ENCODE assay signal across 9 cellular contexts in the genomic region with DNA sequence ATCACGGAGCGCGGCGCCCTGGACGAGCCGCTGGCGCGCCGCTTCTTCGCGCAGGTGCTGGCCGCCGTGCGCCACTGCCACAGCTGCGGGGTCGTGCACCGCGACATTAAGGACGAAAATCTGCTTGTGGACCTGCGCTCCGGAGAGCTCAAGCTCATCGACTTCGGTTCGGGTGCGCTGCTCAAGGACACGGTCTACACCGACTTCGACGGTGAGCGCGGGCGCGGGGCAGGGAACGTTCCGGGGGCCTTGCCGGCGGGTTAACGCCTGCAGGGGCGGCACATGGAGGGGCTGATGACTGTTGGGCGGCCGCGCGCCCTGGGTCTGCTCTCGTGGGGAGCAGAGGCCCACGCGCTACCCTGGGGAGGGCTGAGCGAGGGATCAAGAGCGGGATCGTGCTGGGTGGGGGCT. TPM values are rescaled to one million over a fixed set of nuclear protein-coding genes. Genes with fewer than 3 reads are reported as not detected.
DNase-seq lines count a peak whose midpoint lies in the region; ATAC-seq and TF ChIP-seq lines count a peak whose summit lies in the region.
"Had no signal": no experiment of that assay in that cellular context is flagged by ENCODE, and none has a peak within 500 bp of the region (broad histone marks: within the 10 kb centered on the region; RNA-seq: fewer than 3 reads in every experiment).

No MANE protein-coding gene starts in this region.

- peaks cover 46% of the 10 kb centered on the region for H3K4me1 ChIP-seq in psoas muscle

- 2 to 7% (median 5%) methylated on average over 49 of the region's 49 CpGs for WGBS in psoas muscle, 3 donors

- intact Hi-C loops in psoas muscle (cut with DNase I), result loop anchor here (2.0 kb wide), 2 partner anchors 25 to 27 kb away; no protein-coding TSS in a partner anchor

- peaks cover 24% of the 10 kb centered on the region for H3K4me1 Mint-ChIP-seq in T-helper 17 cell

- H3K36me3 ChIP-seq in psoas muscle (ENCODE audit: insufficient read depth in 1 of 2, low read depth in 1 of 2), result peaks cover 9 to 23% of the 10 kb centered on the region in 2 donors

- ATAC-seq in T-helper 17 cell (no peak), psoas muscle (no peak), GM19463 (IDR thresholded peaks at IDR 0.05; ENCODE audit: unreplicated experiment) (no peak), HG02852 (IDR thresholded peaks at IDR 0.05; ENCODE audit: unreplicated experiment) (no peak)

- DNase-seq in GM12864 (ENCODE audit: low read depth), result no peak
- DNase-seq in T-helper 17 cell, result no peak
- DNase-seq in fibroblast of pulmonary artery (ENCODE audit: low read depth), result peak; percentile 30
- DNase-seq in psoas muscle, result peak in 1 of 2 donors; percentile 64
- no peak for DNase-seq in AG08395 (ENCODE audit: low spot score)
- DNase-seq in erythroblast (lab: John Stamatoyannopoulos, UW), result no peak

- H3K27me3 ChIP-seq in psoas muscle (ENCODE audit: insufficient read depth in 3 of 3, low read length in 2 of 3), result no peaks in the 10 kb centered on the region

- no peak for TF ChIP-seq POLR2A in erythroblast (IDR thresholded peaks at IDR 0.05; ENCODE audit: low read length)

- peak overlapping the region; percentile 95 for H3K4me3 ChIP-seq in GM12864 (ENCODE audit: low read depth, low read length)
- H3K4me3 ChIP-seq in fibroblast of pulmonary artery (replicated peaks; ENCODE audit: low read depth, low read length), result peak overlapping the region; percentile 82
- H3K4me3 ChIP-seq in psoas muscle, result peak overlapping the region; percentile 86

- H3K27ac Mint-ChIP-seq in T-helper 17 cell, result peak overlapping the region; percentile 98

- H3K27ac ChIP-seq in psoas muscle, result peak overlapping the region; percentile 97

- no peak for TF ChIP-seq CTCF in GM12864 (IDR thresholded peaks at IDR 0.05; ENCODE audit: low read depth, low read length, missing control alignments)
- TF ChIP-seq CTCF in fibroblast of pulmonary artery (IDR thresholded peaks at IDR 0.05; ENCODE audit: low read length, missing control alignments), result no peak
- TF ChIP-seq CTCF in psoas muscle (IDR thresholded peaks at IDR 0.05), result no peak

- peak overlapping the region; percentile 93 for H3K4me3 Mint-ChIP-seq in T-helper 17 cell

- H3K36me3 Mint-ChIP-seq in T-helper 17 cell (ENCODE audit: low read depth), result no peaks in the 10 kb centered on the region

- no peaks in the 10 kb centered on the region for H3K27me3 Mint-ChIP-seq in T-helper 17 cell

- H3K9me3 ChIP-seq in T-helper 17 cell (ENCODE audit: control insufficient read depth, low read length, poor library complexity, severe bottlenecking) (no peaks in the 10 kb centered on the region), psoas muscle (no peaks in the 10 kb centered on the region)

RNA-seq across cellular contexts. Expression of a gene that starts 1.0 kb away (rescaled TPM):
- total RNA-seq in T-helper 17 cell (100 to 1,000 TPM; 227 to 241 TPM), psoas muscle (100 to 1,000 TPM in 2 of 4 donors, 10 to 100 TPM in 2; 40.5 to 128 (median 84.5) TPM)
- 10 to 100 TPM; 66.4 to 84.5 (median 79.0) TPM for polyA plus RNA-seq in psoas muscle

RNA-seq across cellular contexts. Expression of a gene that starts 43.2 kb away (rescaled TPM):
- total RNA-seq in T-helper 17 cell, result 10 to 100 TPM; 28.1 to 36.7 TPM
- 10 to 100 TPM in 3 of 4 donors, 1 to 10 TPM in 1; 9.9 to 14.0 (median 11.5) TPM for total RNA-seq in psoas muscle
- 10 to 100 TPM in 2 of 3 donors, 1 to 10 TPM in 1; 8.8 to 14.1 (median 11.6) TPM for polyA plus RNA-seq in psoas muscle

RNA-seq across cellular contexts. Expression of a gene that starts 43.4 kb away (rescaled TPM):
- total RNA-seq in T-helper 17 cell (10 to 100 TPM; 13.7 to 15.4 TPM), psoas muscle (10 to 100 TPM in 2 of 4 donors, 1 to 10 TPM in 2; 6.5 to 10.8 (median 8.7) TPM)
- polyA plus RNA-seq in psoas muscle, result 10 to 100 TPM in 1 of 3 donors, 1 to 10 TPM in 2; 8.0 to 11.0 (median 8.2) TPM

RNA-seq across cellular contexts. Expression of a gene that starts 51.0 kb away (rescaled TPM):
- not detected for total RNA-seq in T-helper 17 cell
- not detected for total RNA-seq in psoas muscle
- not detected for polyA plus RNA-seq in psoas muscle
- total RNA-seq: RPMI7951 had no signal
